25 cellular contexts compared by ENCODE assay signal in genomic region chr4:167185465-167185864, GRCh38. TPM values are rescaled to one million over a fixed set of nuclear protein-coding genes. Genes with fewer than 3 reads are reported as not detected.
"Had no signal": no experiment of that assay in that cellular context is flagged by ENCODE, and none has a peak within 500 bp of the region (broad histone marks: within the 10 kb centered on the region; RNA-seq: fewer than 3 reads in every experiment).

No MANE protein-coding gene starts in this region.

- H3K4me3 Mint-ChIP-seq: immature natural killer cell; naive thymus-derived CD4-positive, alpha-beta T cell; nephron progenitor cell; stimulated activated naive B cell treated with anti-CD40 and anti-IgM and Interleukin-4, amounts not matched to agents 10 μg/mL and 1 μg/mL and 100 μg/mL, for 72 hours; stimulated activated naive CD8-positive, alpha-beta T cell treated with anti-CD3 and anti-CD28 coated beads, Interleukin-15, amount 100 ng/mL, for 72 hours had no signal

- H3K27me3 Mint-ChIP-seq: naive thymus-derived CD4-positive, alpha-beta T cell; stimulated activated naive B cell treated with anti-CD40 and anti-IgM and Interleukin-4, amounts not matched to agents 10 μg/mL and 1 μg/mL and 100 μg/mL, for 72 hours; stimulated activated naive CD8-positive, alpha-beta T cell treated with anti-CD3 and anti-CD28 coated beads, Interleukin-15, amount 100 ng/mL, for 72 hours had no signal

- H3K9me3 ChIP-seq: esophagus squamous epithelium, left ventricle myocardium inferior, lower lobe of right lung, spleen, testis, tibial nerve had no signal

- ATAC-seq: left cardiac atrium; lower lobe of right lung; naive thymus-derived CD4-positive, alpha-beta T cell; sciatic nerve; stimulated activated naive B cell treated with anti-CD40 and anti-IgM and Interleukin-4, amounts not matched to agents 10 μg/mL and 1 μg/mL and 100 μg/mL, for 72 hours; stimulated activated naive CD8-positive, alpha-beta T cell treated with anti-CD3 and anti-CD28 coated beads, Interleukin-15, amount 100 ng/mL, for 72 hours had no signal

- H3K27ac Mint-ChIP-seq: immature natural killer cell; naive thymus-derived CD4-positive, alpha-beta T cell; nephron progenitor cell; stimulated activated naive B cell treated with anti-CD40 and anti-IgM and Interleukin-4, amounts not matched to agents 10 μg/mL and 1 μg/mL and 100 μg/mL, for 72 hours; stimulated activated naive CD8-positive, alpha-beta T cell treated with anti-CD3 and anti-CD28 coated beads, Interleukin-15, amount 100 ng/mL, for 72 hours had no signal

- H3K4me1 Mint-ChIP-seq: immature natural killer cell; naive thymus-derived CD4-positive, alpha-beta T cell; nephron progenitor cell; stimulated activated naive B cell treated with anti-CD40 and anti-IgM and Interleukin-4, amounts not matched to agents 10 μg/mL and 1 μg/mL and 100 μg/mL, for 72 hours; stimulated activated naive CD8-positive, alpha-beta T cell treated with anti-CD3 and anti-CD28 coated beads, Interleukin-15, amount 100 ng/mL, for 72 hours had no signal

- H3K27ac ChIP-seq: epithelial cell of prostate, esophagus squamous epithelium, left ventricle myocardium inferior, lower lobe of right lung, spleen, testis, tibial nerve had no signal

- DNase-seq: effector memory CD4-positive, alpha-beta T cell; esophagus squamous epithelium; foreskin fibroblast; immature natural killer cell; kidney; left cardiac atrium; left ventricle myocardium inferior; lower lobe of right lung; mesendoderm; naive thymus-derived CD4-positive, alpha-beta T cell; nephron progenitor cell; posterior cingulate gyrus; spleen; stimulated activated CD4-positive, alpha-beta T cell treated with anti-CD3 and anti-CD28 coated beads, Interleukin-15, amount 100 ng/mL, for 24 hours; stimulated activated CD4-positive, alpha-beta T cell treated with anti-CD3 and anti-CD28 coated beads, Interleukin-1b, Interleukin-23, amount 100 ng/mL, for 48 hours; stimulated activated CD4-positive, alpha-beta T cell treated with anti-CD3 and anti-CD28 coated beads, Interleukin-4, amount 100 ng/mL, for 4 hours; stimulated activated naive B cell treated with anti-CD40 and anti-IgM and Interleukin-4, amounts not matched to agents 10 μg/mL and 1 μg/mL and 100 μg/mL, for 72 hours; stimulated activated naive CD8-positive, alpha-beta T cell treated with anti-CD3 and anti-CD28 coated beads, Interleukin-15, amount 100 ng/mL, for 72 hours; testis had no signal

- H3K4me1 ChIP-seq: esophagus squamous epithelium, left ventricle myocardium inferior, lower lobe of right lung, spleen, testis, tibial nerve had no signal

- H3K9me3 Mint-ChIP-seq: nephron progenitor cell had no signal

- H3K4me3 ChIP-seq: esophagus squamous epithelium, left ventricle myocardium inferior, lower lobe of right lung, spleen, testis, tibial nerve had no signal

- H3K36me3 Mint-ChIP-seq: naive thymus-derived CD4-positive, alpha-beta T cell; stimulated activated naive B cell treated with anti-CD40 and anti-IgM and Interleukin-4, amounts not matched to agents 10 μg/mL and 1 μg/mL and 100 μg/mL, for 72 hours had no signal

- H3K36me3 ChIP-seq: esophagus squamous epithelium, left ventricle myocardium inferior, lower lobe of right lung, spleen, tibial nerve had no signal

- H3K27me3 ChIP-seq: esophagus squamous epithelium, spleen, testis, tibial nerve had no signal

RNA-seq across cellular contexts. Expression of gene SPOCK3, which starts 48.8 kb away (rescaled TPM):
- total RNA-seq: esophagus squamous epithelium, left cardiac atrium, omental fat pad, pulmonary artery endothelial cell, sciatic nerve, subcutaneous adipose tissue had no signal
- polyA plus RNA-seq: immature natural killer cell; naive thymus-derived CD4-positive, alpha-beta T cell had no signal
